Comparison of ENCODE assay signal across 13 cellular contexts in genomic region chr4:25448379-25449109, GRCh38.
DNase-seq lines count a peak whose midpoint lies in the region; ATAC-seq, FAIRE-seq and TF ChIP-seq lines count a peak whose summit lies in the region.
"Had no signal": no experiment of that assay in that cellular context is flagged by ENCODE, and none has a peak within 500 bp of the region (broad histone marks: within the 10 kb centered on the region; RNA-seq: fewer than 3 reads in every experiment).

No MANE protein-coding gene starts in this region.

- WGBS in H1 (ENCODE audit: extremely low coverage in 1 of 2, insufficient coverage in 1 of 2, insufficient read length in 1 of 2, insufficient replicate concordance in 2 of 2, low coverage in 1 of 2, low lambda C conversion rate in 2 of 2, missing lambda C conversion rate in 1 of 2), 2 experiments: 78% methylated on average over 5 of the region's 5 CpGs; no CpG with 5 or more reads in 1 of the 2 experiments
- WGBS in esophagus muscularis mucosa: 74% methylated on average over 5 of the region's 5 CpGs

- H3K27ac ChIP-seq in H1 (ENCODE audit: low read depth, low read length) (no peak overlapping the region), neural progenitor cell (no peak overlapping the region), esophagus muscularis mucosa (replicated peaks in 1 of 4) (no peak overlapping the region)
- H3K27ac ChIP-seq: psoas muscle had no signal

- no peak overlapping the region for H3K9ac ChIP-seq in H1 (replicated peaks in 1 of 4; ENCODE audit: extremely low read depth in 1 of 4, low read depth in 3 of 4, low read length in 3 of 4)
- no peak overlapping the region for H3K9ac ChIP-seq in neural progenitor cell

- H3K79me1 ChIP-seq in H1 (ENCODE audit: low read depth, low read length): no peaks in the 10 kb centered on the region

- H2BK15ac ChIP-seq in H1 (ENCODE audit: low read length): 0 out of 2 replicates have a peak overlapping the region, but pooled peaks have one; percentile 20

- intact Hi-C loops in esophagus muscularis mucosa (cut with DNase I): no loop called here

- peak overlapping the region; percentile 21 for H2BK120ac ChIP-seq in H1 (replicated peaks; ENCODE audit: low read depth, low read length)

- no peak overlapping the region for H3K18ac ChIP-seq in H1 (ENCODE audit: extremely low read depth, low read length)

- peak; percentile 96 for DNase-seq in EH (ENCODE audit: low read depth)
- peak; percentile 15 for DNase-seq in MG63
- DNase-seq in H1 (ENCODE audit: low read depth in 1 of 2, low spot score in 2 of 2): no peak
- peak; percentile 13 for DNase-seq in neural progenitor cell (ENCODE audit: low spot score)
- DNase-seq in anterior cingulate cortex (lab: John Stamatoyannopoulos, UW): no peak
- DNase-seq in activated CD4-positive, alpha-beta T cell treated with anti-CD3 and anti-CD28 coated beads for 4 hours: no peak
- no peak for DNase-seq in esophagus muscularis mucosa (ENCODE audit: extremely low spot score)
- DNase-seq: activated naive CD4-positive, alpha-beta T cell treated with anti-CD3 and anti-CD28 coated beads, Interleukin-2, amount 50 U/mL, for 16 hours; GOT3; NCI-H2171; psoas muscle; T-helper 2 cell had no signal

- FAIRE-seq in H1 (lab: Jason Lieb, UNC): no peak

- TF ChIP-seq CTCF in H1 (IDR thresholded peaks at IDR 0.05; ENCODE audit: control extremely low read depth in 1 of 3, insufficient read depth in 1 of 3, low read depth in 1 of 3, low read length in 3 of 3): no peak
- TF ChIP-seq CTCF in neural progenitor cell (IDR thresholded peaks at IDR 0.05): no peak
- TF ChIP-seq CTCF in esophagus muscularis mucosa (IDR thresholded peaks at IDR 0.05): no peak

- H4K91ac ChIP-seq in H1 (replicated peaks; ENCODE audit: insufficient read length, low read length): no peak overlapping the region

- H2BK5ac ChIP-seq in H1 (ENCODE audit: low read depth, low read length): peak overlapping the region; percentile 38; the same call in 1 of the 2 replicates

- H3K4ac ChIP-seq in H1 (replicated peaks; ENCODE audit: insufficient read length, low read depth, low read length): no peak overlapping the region

- H2BK20ac ChIP-seq in H1 (ENCODE audit: low read length): peak overlapping the region; percentile 25

- H2AFZ ChIP-seq in H1 (ENCODE audit: low read length) (no peak overlapping the region), neural progenitor cell (replicated peaks) (no peak overlapping the region)

- H3K9me3 Mint-ChIP-seq in neural progenitor cell: no peaks in the 10 kb centered on the region

- no peaks in the 10 kb centered on the region for H3K23me2 ChIP-seq in H1 (ENCODE audit: low read depth, low read length)

- no peaks in the 10 kb centered on the region for H3F3A ChIP-seq in neural progenitor cell (ENCODE audit: low read depth)

- H3K4me1 ChIP-seq in H1 (replicated peaks in 1 of 4; ENCODE audit: control insufficient read depth in 3 of 4, insufficient read depth in 4 of 4, low read length in 3 of 4) (peaks cover 0 to 13% (median 3%) of the 10 kb centered on the region in 4 experiments; a peak in 5 of 7 replicates), neural progenitor cell (peaks cover 6% of the 10 kb centered on the region), esophagus muscularis mucosa (no peaks in the 10 kb centered on the region)
- H3K4me1 ChIP-seq: psoas muscle had no signal

- H2AK5ac ChIP-seq in H1 (ENCODE audit: low read depth, low read length): peak overlapping the region; percentile 54

- H3K4me1 Mint-ChIP-seq in neural progenitor cell: no peaks in the 10 kb centered on the region

- H3K4me3 ChIP-seq in MG63: no peak overlapping the region
- H3K4me3 ChIP-seq in H1 (ENCODE audit: extremely low read depth in 1 of 4, insufficient read depth in 2 of 4, low read depth in 3 of 4, low read length in 4 of 4): no peak overlapping the region
- no peak overlapping the region for H3K4me3 ChIP-seq in neural progenitor cell
- H3K4me3 ChIP-seq in esophagus muscularis mucosa: no peak overlapping the region
- H3K4me3 ChIP-seq: psoas muscle had no signal

- H4K20me1 ChIP-seq in H1 (replicated peaks in 1 of 2; ENCODE audit: control insufficient read depth in 1 of 2, insufficient read depth in 2 of 2, low read length in 2 of 2): no peaks in the 10 kb centered on the region
- H4K20me1 ChIP-seq in neural progenitor cell (ENCODE audit: low read depth): no peaks in the 10 kb centered on the region

- no peak overlapping the region for H3K4me2 ChIP-seq in H1 (ENCODE audit: insufficient read depth in 1 of 2, low read depth in 2 of 2, low read length in 2 of 2)
- H3K4me2 ChIP-seq in neural progenitor cell: no peak overlapping the region

- no peak overlapping the region for H3K56ac ChIP-seq in H1 (replicated peaks; ENCODE audit: insufficient read length, low read depth, low read length)

- H2BK12ac ChIP-seq in H1 (ENCODE audit: low read depth, low read length): peak overlapping the region; percentile 62

- H3K36me3 ChIP-seq in MG63: no peaks in the 10 kb centered on the region
- no peaks in the 10 kb centered on the region for H3K36me3 ChIP-seq in H1 (ENCODE audit: control insufficient read depth in 2 of 4, insufficient read depth in 4 of 4, low read length in 3 of 4)
- H3K36me3 ChIP-seq in neural progenitor cell: no peaks in the 10 kb centered on the region
- no peaks in the 10 kb centered on the region for H3K36me3 ChIP-seq in esophagus muscularis mucosa

- H3K27me3 ChIP-seq in MG63 (no peaks in the 10 kb centered on the region), H1 (replicated peaks in 1 of 4; ENCODE audit: control insufficient read depth in 3 of 4, extremely low read depth in 1 of 4, insufficient read depth in 3 of 4, low read length in 3 of 4) (no peaks in the 10 kb centered on the region), neural progenitor cell (no peaks in the 10 kb centered on the region), esophagus muscularis mucosa (no peaks in the 10 kb centered on the region)

- H3K79me2 ChIP-seq in H1 (ENCODE audit: control insufficient read depth in 1 of 2, insufficient read depth in 2 of 2, low read length in 2 of 2) (no peaks in the 10 kb centered on the region), neural progenitor cell (ENCODE audit: low read depth) (no peaks in the 10 kb centered on the region)

- no peak for ATAC-seq in GM18502 (IDR thresholded peaks at IDR 0.05; ENCODE audit: poor library complexity, unreplicated experiment)
- ATAC-seq: psoas muscle had no signal

- POLR2A ChIA-PET in H1 (lab: Charles Lee; ENCODE audit: partially characterized antibody): no interaction called here

- H3K27ac Mint-ChIP-seq in neural progenitor cell: no peak overlapping the region

- no peak overlapping the region for H4K5ac ChIP-seq in H1 (ENCODE audit: insufficient read length, low read depth, low read length)

- no peak overlapping the region for H3K23ac ChIP-seq in H1 (ENCODE audit: insufficient read length)

- no peak overlapping the region for H3K4me3 Mint-ChIP-seq in neural progenitor cell

- H3K36me3 Mint-ChIP-seq in neural progenitor cell: no peaks in the 10 kb centered on the region

- peaks cover 2% of the 10 kb centered on the region for H3K27me3 Mint-ChIP-seq in neural progenitor cell (ENCODE audit: insufficient read depth, low read depth)

- no peak overlapping the region for H4K8ac ChIP-seq in H1 (ENCODE audit: extremely low read depth, insufficient read depth, low read length)

- CTCF ChIA-PET in H1 (lab: Charles Lee; ENCODE audit: partially characterized antibody): interaction anchor here (1.0 to 11.2 kb wide), 6 partner anchors 8 to 371 kb away, joined by 3 to 248 read pairs (median 4); no protein-coding TSS in a partner anchor

- no peak for TF ChIP-seq POLR2A in H1 (IDR thresholded peaks at IDR 0.05; ENCODE audit: control extremely low read depth in 1 of 2, low read depth in 2 of 2, low read length in 2 of 2)
- no peak for TF ChIP-seq POLR2A in esophagus muscularis mucosa (IDR thresholded peaks at IDR 0.05; ENCODE audit: low read depth)

- TF ChIP-seq EP300 in H1 (IDR thresholded peaks at IDR 0.05; ENCODE audit: borderline replicate concordance in 1 of 2, low read depth in 2 of 2, low read length in 2 of 2) (no peak), esophagus muscularis mucosa (IDR thresholded peaks at IDR 0.05) (no peak)

- TF ChIP-seq RAD21 in H1 (IDR thresholded peaks at IDR 0.05 in 1 of 2, conservative IDR thresholded peaks at IDR 0.05 in 1 of 2; ENCODE audit: low read depth in 2 of 2, low read length in 2 of 2): no peak

- no peaks in the 10 kb centered on the region for H3K9me3 ChIP-seq in MG63
- H3K9me3 ChIP-seq in H1 (ENCODE audit: insufficient read depth in 2 of 2, low read depth in 1 of 2, low read length in 1 of 2): no peaks in the 10 kb centered on the region
- H3K9me3 ChIP-seq in neural progenitor cell (ENCODE audit: low read depth): no peaks in the 10 kb centered on the region
- no peaks in the 10 kb centered on the region for H3K9me3 ChIP-seq in esophagus muscularis mucosa
- H3K9me3 ChIP-seq: psoas muscle had no signal

- no peak overlapping the region for H3K14ac ChIP-seq in H1 (ENCODE audit: insufficient read length)

TF ChIP-seq in H1, 55 proteins besides CTCF, POLR2A, EP300 and RAD21:
- TF ChIP-seq E2F6 (IDR thresholded peaks at IDR 0.05) (no peak; the same call in 1 of the 2 replicates), TEAD4 (IDR thresholded peaks at IDR 0.05; ENCODE audit: low read depth, low read length) (peak; percentile 74)

Comparison
In these comparisons a context has a peak if more than half of its experiments do, and no peak if none do; other contexts are left out.
1. DNase-seq: peak in EH (single experiment), MG63 (single experiment) and neural progenitor cell (single experiment); none in H1 (0 of 2), anterior cingulate cortex (0 of 58), activated CD4-positive, alpha-beta T cell treated with anti-CD3 and anti-CD28 coated beads for 4 hours (0 of 2) and esophagus muscularis mucosa (single experiment).